ENCODE assay signal across 11 cellular contexts in genomic region chr9:132141948-132142594, GRCh38. TPM values are rescaled to one million over a fixed set of nuclear protein-coding genes. Genes with fewer than 3 reads are reported as not detected.
DNase-seq lines count a peak whose midpoint lies in the region; ATAC-seq and TF ChIP-seq lines count a peak whose summit lies in the region.
"Had no signal": no experiment of that assay in that cellular context is flagged by ENCODE, and none has a peak within 500 bp of the region (broad histone marks: within the 10 kb centered on the region; RNA-seq: fewer than 3 reads in every experiment).

No MANE protein-coding gene starts in this region.

- H3K9ac ChIP-seq in iPS-20b (ENCODE audit: low read depth, low read length): peak overlapping the region; percentile 68

- TF ChIP-seq CTCF in heart right ventricle (IDR thresholded peaks at IDR 0.05): no peak
- no peak for TF ChIP-seq CTCF in upper lobe of left lung (IDR thresholded peaks at IDR 0.05)
- TF ChIP-seq CTCF in activated CD8-positive, alpha-beta T cell treated with anti-CD3 and anti-CD28 coated beads for 36 hours (IDR thresholded peaks at IDR 0.05): no peak

- 47 to 53% methylated on average over 12 of the region's 12 CpGs for WGBS in heart right ventricle, 2 donors
- 50 to 53% methylated on average over 12 of the region's 12 CpGs for WGBS in upper lobe of left lung, 2 donors

- H3K36me3 Mint-ChIP-seq in T-helper 17 cell (ENCODE audit: low read depth): peaks cover 4% of the 10 kb centered on the region
- H3K36me3 Mint-ChIP-seq in activated CD8-positive, alpha-beta T cell treated with anti-CD3 and anti-CD28 coated beads for 36 hours (ENCODE audit: low read depth): no peaks in the 10 kb centered on the region

- ATAC-seq in heart right ventricle (no peak), left ventricle myocardium superior (no peak), T-helper 17 cell (no peak), upper lobe of left lung (ENCODE audit: low FRiP score in 2 of 2) (no peak)
- no peak for ATAC-seq in activated CD8-positive, alpha-beta T cell treated with anti-CD3 and anti-CD28 coated beads for 36 hours

- peaks cover 15% of the 10 kb centered on the region for H3K4me1 Mint-ChIP-seq in T-helper 17 cell
- H3K4me1 Mint-ChIP-seq in activated CD8-positive, alpha-beta T cell treated with anti-CD3 and anti-CD28 coated beads for 36 hours (ENCODE audit: low read depth): peaks cover 14% of the 10 kb centered on the region

- DNase-seq in heart right ventricle: no peak
- DNase-seq in left ventricle myocardium superior: no peak
- no peak for DNase-seq in T-helper 17 cell
- DNase-seq in upper lobe of left lung: no peak
- DNase-seq in effector CD4-positive, alpha-beta T cell: no peak
- no peak for DNase-seq in GDM1 (lab: John Stamatoyannopoulos, UW)
- no peak for DNase-seq in activated CD8-positive, alpha-beta T cell treated with anti-CD3 and anti-CD28 coated beads for 36 hours
- DNase-seq: activated CD4-positive, alpha-beta T cell treated with anti-CD3 and anti-CD28 coated beads, Interleukin-2, amount 50 U/mL, for 4 hours; stimulated activated CD8-positive, alpha-beta memory T cell treated with anti-CD3 and anti-CD28 coated beads, Interleukin-4, amount 100 ng/mL, for 48 hours had no signal

- H3K4me1 ChIP-seq in heart right ventricle (peaks cover 0 to 9% (median 0%) of the 10 kb centered on the region in 9 donors), iPS-20b (ENCODE audit: insufficient read depth, low read length) (peaks cover 15% of the 10 kb centered on the region; the same call in 1 of the 2 replicates), upper lobe of left lung (peaks cover 0 to 10% (median 6%) of the 10 kb centered on the region in 4 donors)

- peaks cover 0 to 3% (median 0%) of the 10 kb centered on the region in 11 donors for H3K9me3 ChIP-seq in heart right ventricle
- H3K9me3 ChIP-seq in T-helper 17 cell (ENCODE audit: control insufficient read depth, low read length, poor library complexity, severe bottlenecking): no peaks in the 10 kb centered on the region
- H3K9me3 ChIP-seq in iPS-20b (ENCODE audit: insufficient read depth, low read depth, low read length): no peaks in the 10 kb centered on the region
- no peaks in the 10 kb centered on the region for H3K9me3 ChIP-seq in upper lobe of left lung

- H3K27ac ChIP-seq in heart right ventricle (no peak overlapping the region), iPS-20b (ENCODE audit: low read length) (no peak overlapping the region), upper lobe of left lung (no peak overlapping the region)

- POLR2A ChIA-PET in activated CD8-positive, alpha-beta T cell treated with anti-CD3 and anti-CD28 coated beads for 36 hours (lab: Charles Lee): no interaction called here

- H3K9me3 Mint-ChIP-seq in activated CD8-positive, alpha-beta T cell treated with anti-CD3 and anti-CD28 coated beads for 36 hours: no peaks in the 10 kb centered on the region
- H3K9me3 Mint-ChIP-seq: nephron had no signal

- H3K27me3 ChIP-seq in heart right ventricle (peaks cover 0 to 67% (median 58%) of the 10 kb centered on the region in 7 donors), iPS-20b (ENCODE audit: insufficient read depth, low read length) (peaks cover 17% of the 10 kb centered on the region; the same call in 1 of the 2 replicates), upper lobe of left lung (no peaks in the 10 kb centered on the region)

- H3K27ac Mint-ChIP-seq in T-helper 17 cell: no peak overlapping the region
- no peak overlapping the region for H3K27ac Mint-ChIP-seq in activated CD8-positive, alpha-beta T cell treated with anti-CD3 and anti-CD28 coated beads for 36 hours
- H3K27ac Mint-ChIP-seq: nephron had no signal

- peak overlapping the region; percentile 88 for H3K4me3 Mint-ChIP-seq in T-helper 17 cell
- H3K4me3 Mint-ChIP-seq in activated CD8-positive, alpha-beta T cell treated with anti-CD3 and anti-CD28 coated beads for 36 hours: no peak overlapping the region

- TF ChIP-seq POLR2A in upper lobe of left lung (IDR thresholded peaks at IDR 0.05): no peak

- CTCF ChIA-PET in activated CD8-positive, alpha-beta T cell treated with anti-CD3 and anti-CD28 coated beads for 36 hours (lab: Charles Lee): no interaction called here

- no peak for TF ChIP-seq EP300 in upper lobe of left lung (IDR thresholded peaks at IDR 0.05)

- H3K4me3 ChIP-seq in heart right ventricle (peak overlapping the region in 6 of 10 donors; percentile 5 to 37 (median 30)), iPS-20b (ENCODE audit: low read length) (peak overlapping the region; percentile 69; the same call in 1 of the 2 replicates), upper lobe of left lung (peak overlapping the region in 3 of 4 donors; percentile 15 to 35 (median 30))

- no peaks in the 10 kb centered on the region for H3K36me3 ChIP-seq in heart right ventricle
- H3K36me3 ChIP-seq in iPS-20b (ENCODE audit: insufficient read depth, low read depth, low read length): no peaks in the 10 kb centered on the region
- no peaks in the 10 kb centered on the region for H3K36me3 ChIP-seq in upper lobe of left lung

- H3K27me3 Mint-ChIP-seq in T-helper 17 cell: peaks cover 93% of the 10 kb centered on the region
- peaks cover 66% of the 10 kb centered on the region for H3K27me3 Mint-ChIP-seq in activated CD8-positive, alpha-beta T cell treated with anti-CD3 and anti-CD28 coated beads for 36 hours

- intact Hi-C loops in heart right ventricle (cut with DNase I) (no loop called here), left ventricle myocardium superior (cut with micrococcal nuclease) (no loop called here)
- intact Hi-C loops in activated CD8-positive, alpha-beta T cell treated with anti-CD3 and anti-CD28 coated beads for 36 hours (cut with micrococcal nuclease): no loop called here

RNA-seq across cellular contexts. Expression of gene NTNG2, which starts 19.8 kb away (rescaled TPM):
- total RNA-seq in heart right ventricle: 1 to 10 TPM; 1.2 to 7.6 (median 2.9) TPM
- 1 to 10 TPM in 1 of 2 donors, under 1 TPM in 1; 0.29 to 2.4 TPM for polyA plus RNA-seq in heart right ventricle
- 1.9 TPM for total RNA-seq in left ventricle myocardium superior
- total RNA-seq in T-helper 17 cell: 1 to 10 TPM; 3.3 to 3.6 TPM
- total RNA-seq in upper lobe of left lung: 1 to 10 TPM; 2.1 to 8.2 (median 4.3) TPM
- total RNA-seq in activated CD8-positive, alpha-beta T cell treated with anti-CD3 and anti-CD28 coated beads for 36 hours: 1 to 10 TPM; 2.2 to 2.4 TPM
